ENCODE assay signal across 11 cellular contexts in genomic region chr1:13368544-13368943, GRCh38. TPM values are rescaled to one million over a fixed set of nuclear protein-coding genes. Genes with fewer than 3 reads are reported as not detected.
DNase-seq lines count a peak whose midpoint lies in the region; ATAC-seq and TF ChIP-seq lines count a peak whose summit lies in the region.
"Not testable (repeated sequence)": the region's sequence is repeated elsewhere in the genome, so short reads cannot be mapped to it uniquely, and the experiment has no call there.
"Had no signal": no experiment of that assay in that cellular context is flagged by ENCODE, and none has a peak within 500 bp of the region (broad histone marks: within the 10 kb centered on the region; RNA-seq: fewer than 3 reads in every experiment).

No MANE protein-coding gene starts in this region.

- peak; percentile 33; the same call in 1 of the 2 replicates for TF ChIP-seq CTCF in PC-3 (conservative IDR thresholded peaks at IDR 0.05; ENCODE audit: low read depth, low read length)

- ATAC-seq in PC-3, result not testable (repeated sequence)

- not testable (repeated sequence) for H3K9me2 ChIP-seq in PC-3 (replicated peaks; ENCODE audit: low read length)

- intact Hi-C loops in PC-3 (cut with micrococcal nuclease); head of caudate nucleus (cut with DNase I): not testable (repeated sequence)

- not testable (repeated sequence) for H3K36me3 ChIP-seq in PC-3 (ENCODE audit: low read depth, low read length)

- H3K4me2 ChIP-seq in PC-3 (ENCODE audit: low read length), result not testable (repeated sequence)

- H3K9me3 ChIP-seq in PC-3 (ENCODE audit: low read length), result not testable (repeated sequence)

- POLR2A ChIA-PET in PC-3 (lab: Charles Lee; ENCODE audit: unreplicated experiment), result not testable (repeated sequence)

- not testable (repeated sequence) for BruUV-seq in PC-3 (replicated peaks; lab: Mats Ljungman, UMichigan)

- DNase-seq in COLO668 (lab: John Stamatoyannopoulos, UW; ENCODE audit: unreplicated experiment) (peak; percentile 22), HK-2 (ENCODE audit: unreplicated experiment) (peak; percentile 6), PC-3 (peak; percentile 35), head of caudate nucleus (peak in 34 of 42 donors; percentile 3 to 81 (median 37))
- DNase-seq in activated CD8-positive, alpha-beta memory T cell treated with anti-CD3 and anti-CD28 coated beads for 24 hours, result peak; percentile 63
- DNase-seq in stimulated activated CD4-positive, alpha-beta T cell treated with anti-CD3 and anti-CD28 coated beads, Interleukin-2, amount 100 ng/mL, for 48 hours, result peak; percentile 22 to 26

- not testable (repeated sequence) for H3K4me3 ChIP-seq in PC-3 (ENCODE audit: low read length)

- not testable (repeated sequence) for H3K9ac ChIP-seq in PC-3 (ENCODE audit: low read length)

- not testable (repeated sequence) for H4K20me1 ChIP-seq in PC-3 (ENCODE audit: low read length)

- H3K27me3 ChIP-seq in PC-3 (ENCODE audit: low read length), result peaks cover 17% of the 10 kb centered on the region

- H2AFZ ChIP-seq in PC-3 (ENCODE audit: low read length), result not testable (repeated sequence)

- CTCF ChIA-PET in PC-3 (lab: Charles Lee), result not testable (repeated sequence)

- H3K27ac ChIP-seq in PC-3 (ENCODE audit: low read length), result not testable (repeated sequence)

- not testable (repeated sequence) for H3K4me1 ChIP-seq in PC-3 (ENCODE audit: insufficient read depth, low read length)

- H3F3A ChIP-seq in PC-3 (ENCODE audit: low read length, unreplicated experiment), result not testable (repeated sequence)

- H3K79me2 ChIP-seq in PC-3 (ENCODE audit: low read length), result not testable (repeated sequence)

RNA-seq across cellular contexts. Expression of gene PRAMEF19, which starts 3.2 kb away (rescaled TPM):
- not detected in 2 replicates for total RNA-seq in PC-3 (2014; rRNA removed)
- total RNA-seq: cerebellum, glomerular endothelial cell, mucosa of gallbladder, ovary, upper lobe of left lung had no signal

RNA-seq across cellular contexts. Expression of gene PRAMEF17, which starts 20.9 kb away (rescaled TPM):
- total RNA-seq in PC-3 (2014; rRNA removed), result not detected in 2 replicates
- total RNA-seq: cerebellum, glomerular endothelial cell, mucosa of gallbladder, ovary, upper lobe of left lung had no signal

RNA-seq across cellular contexts. Expression of gene PRAMEF14, which starts 21.6 kb away (rescaled TPM):
- total RNA-seq in PC-3 (2014; rRNA removed), result not detected in 2 replicates
- total RNA-seq: cerebellum, glomerular endothelial cell, mucosa of gallbladder, ovary, upper lobe of left lung had no signal

RNA-seq across cellular contexts. Expression of gene PRAMEF20, which starts 41.7 kb away (rescaled TPM):
- not detected in 2 replicates for total RNA-seq in PC-3 (2014; rRNA removed)
- total RNA-seq: cerebellum, glomerular endothelial cell, mucosa of gallbladder, ovary, upper lobe of left lung had no signal

RNA-seq across cellular contexts. Expression of gene PRAMEF15, which starts 53.2 kb away (rescaled TPM):
- not detected in 2 replicates for total RNA-seq in PC-3 (2014; rRNA removed)
- total RNA-seq: cerebellum, glomerular endothelial cell, mucosa of gallbladder, ovary, upper lobe of left lung had no signal

Comparison
In these comparisons a context has a peak if more than half of its experiments do, and no peak if none do; other contexts are left out.
1. DNase-seq: peak in every context shown above with its lines; median percentile 63 in activated CD8-positive, alpha-beta memory T cell treated with anti-CD3 and anti-CD28 coated beads for 24 hours; 37 in head of caudate nucleus; 35 in PC-3; 24 in stimulated activated CD4-positive, alpha-beta T cell treated with anti-CD3 and anti-CD28 coated beads, Interleukin-2, amount 100 ng/mL, for 48 hours; 22 in COLO668; 6 in HK-2.